In the genomic region with DNA sequence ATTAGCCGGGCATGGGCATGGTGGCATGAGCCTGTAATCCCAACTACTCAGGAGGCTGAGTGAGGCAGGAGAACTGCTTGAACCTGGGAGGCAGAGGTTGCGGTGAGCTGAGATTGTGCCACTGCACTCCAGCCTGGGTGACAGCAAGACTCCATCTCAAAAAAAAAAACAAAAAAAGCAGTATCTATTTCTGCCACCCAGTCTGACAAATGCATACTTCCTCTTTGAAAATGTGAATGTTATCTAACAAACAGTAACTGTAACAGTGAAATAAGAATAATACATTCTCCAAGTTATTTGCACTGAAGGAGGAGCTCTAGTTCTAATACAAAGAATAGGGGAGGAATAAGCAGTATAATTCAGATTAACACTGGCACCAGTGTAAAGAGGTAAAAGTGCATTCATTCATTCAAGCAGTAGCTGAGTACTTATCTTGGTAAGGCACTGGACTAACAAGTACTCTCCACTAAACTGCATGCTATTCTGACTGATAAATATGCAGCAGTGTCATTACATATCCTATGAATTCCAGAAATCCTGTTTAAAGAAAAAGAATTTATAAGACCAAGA, we compare ENCODE assay signal across 18 cellular contexts. TPM values are rescaled to one million over a fixed set of nuclear protein-coding genes. Genes with fewer than 3 reads are reported as not detected.
DNase-seq lines count a peak whose midpoint lies in the region; ATAC-seq and TF ChIP-seq lines count a peak whose summit lies in the region.
"Had no signal": no experiment of that assay in that cellular context is flagged by ENCODE, and none has a peak within 500 bp of the region (broad histone marks: within the 10 kb centered on the region; RNA-seq: fewer than 3 reads in every experiment).

No MANE protein-coding gene starts in this region.

- H4K20me1 ChIP-seq in BLaER1: peaks cover 65% of the 10 kb centered on the region

- H3K4me1 ChIP-seq in BLaER1: peaks cover 16% of the 10 kb centered on the region
- H3K4me1 ChIP-seq: ascending aorta, SJSA1, suprapubic skin had no signal

- H3K9me3 ChIP-seq in BLaER1: peaks cover 11% of the 10 kb centered on the region; the same call in 1 of the 2 replicates
- H3K9me3 ChIP-seq: ascending aorta, sigmoid colon, SJSA1, suprapubic skin had no signal

- peaks cover 26% of the 10 kb centered on the region for H3K36me3 Mint-ChIP-seq in activated T-helper 17 cell treated with anti-CD3 and anti-CD28 coated beads, Interleukin-2, amount 50 U/mL, for 72 hours (ENCODE audit: low read depth)

- peak; percentile 68 for ATAC-seq in GM18511 (IDR thresholded peaks at IDR 0.05; ENCODE audit: unreplicated experiment)
- no peak for ATAC-seq in activated T-helper 17 cell treated with anti-CD3 and anti-CD28 coated beads, Interleukin-2, amount 50 U/mL, for 72 hours (replicated peaks)
- ATAC-seq in GM18873 (IDR thresholded peaks at IDR 0.05; ENCODE audit: low FRiP score, unreplicated experiment): no peak

- H3K9me3 Mint-ChIP-seq in activated T-helper 17 cell treated with anti-CD3 and anti-CD28 coated beads, Interleukin-2, amount 50 U/mL, for 72 hours: no peaks in the 10 kb centered on the region

- in situ Hi-C loops in GM13976 (cut with MboI; ENCODE audit: low sequenced_read_pairs, unreplicated experiment): no loop called here

- H3K4me1 Mint-ChIP-seq in activated T-helper 17 cell treated with anti-CD3 and anti-CD28 coated beads, Interleukin-2, amount 50 U/mL, for 72 hours: peaks cover 15% of the 10 kb centered on the region

- H3K36me3 ChIP-seq in BLaER1: no peaks in the 10 kb centered on the region
- H3K36me3 ChIP-seq: sigmoid colon, SJSA1, suprapubic skin had no signal

- TF ChIP-seq CTCF in GM13976 (IDR thresholded peaks at IDR 0.05; ENCODE audit: borderline replicate concordance, control extremely low read depth, extremely low read depth, insufficient read depth, missing control alignments): no peak

- peak overlapping the region; percentile 40 for H3K4me2 ChIP-seq in BLaER1

- peak; percentile 41 for DNase-seq in NAMALWA (ENCODE audit: low spot score)
- DNase-seq in SHP77 treated with DMSO at 0.1 percent for 48 hours (lab: John Stamatoyannopoulos, UW): no peak
- DNase-seq in NCI-H82 (lab: John Stamatoyannopoulos, UW): no peak
- DNase-seq in GM13976 (ENCODE audit: low spot score): no peak
- DNase-seq: activated CD8-positive, alpha-beta memory T cell treated with anti-CD3 and anti-CD28 coated beads for 24 hours; activated gamma-delta T cell; Calu3; NCI-H1417; NK-92 treated with Interleukin-12 subunit alpha and Interleukin-12 subunit beta, amount 100 ng/mL, for 24 hours; sigmoid colon had no signal

- no peak overlapping the region for H3K27ac ChIP-seq in BLaER1
- H3K27ac ChIP-seq: ascending aorta, sigmoid colon, SJSA1, suprapubic skin had no signal

- H3K27me3 ChIP-seq in BLaER1: no peaks in the 10 kb centered on the region
- H3K27me3 ChIP-seq: ascending aorta, sigmoid colon, SJSA1, suprapubic skin had no signal

- H3K9ac ChIP-seq in BLaER1: no peak overlapping the region

- no peaks in the 10 kb centered on the region for H3K27me3 Mint-ChIP-seq in activated T-helper 17 cell treated with anti-CD3 and anti-CD28 coated beads, Interleukin-2, amount 50 U/mL, for 72 hours

- no peak overlapping the region for H3K4me3 ChIP-seq in BLaER1
- H3K4me3 ChIP-seq: ascending aorta, sigmoid colon, SJSA1, suprapubic skin had no signal

- peak overlapping the region; percentile 5 for H3K4me3 Mint-ChIP-seq in activated T-helper 17 cell treated with anti-CD3 and anti-CD28 coated beads, Interleukin-2, amount 50 U/mL, for 72 hours

- H3K27ac Mint-ChIP-seq in activated T-helper 17 cell treated with anti-CD3 and anti-CD28 coated beads, Interleukin-2, amount 50 U/mL, for 72 hours: no peak overlapping the region

RNA-seq across cellular contexts. Expression of a gene that starts 12.9 kb away (rescaled TPM):
- 10 to 100 TPM; 67.0 to 85.2 TPM for total RNA-seq in activated T-helper 17 cell treated with anti-CD3 and anti-CD28 coated beads, Interleukin-2, amount 50 U/mL, for 72 hours

RNA-seq across cellular contexts. Expression of a gene that starts 19.4 kb away (rescaled TPM):
- total RNA-seq in activated T-helper 17 cell treated with anti-CD3 and anti-CD28 coated beads, Interleukin-2, amount 50 U/mL, for 72 hours: 1 to 10 TPM; 1.3 to 5.8 TPM
- total RNA-seq: ascending aorta, osteoblast, SJSA1 had no signal
